Comparison of ENCODE assay signal across 27 cellular contexts in the genomic region with DNA sequence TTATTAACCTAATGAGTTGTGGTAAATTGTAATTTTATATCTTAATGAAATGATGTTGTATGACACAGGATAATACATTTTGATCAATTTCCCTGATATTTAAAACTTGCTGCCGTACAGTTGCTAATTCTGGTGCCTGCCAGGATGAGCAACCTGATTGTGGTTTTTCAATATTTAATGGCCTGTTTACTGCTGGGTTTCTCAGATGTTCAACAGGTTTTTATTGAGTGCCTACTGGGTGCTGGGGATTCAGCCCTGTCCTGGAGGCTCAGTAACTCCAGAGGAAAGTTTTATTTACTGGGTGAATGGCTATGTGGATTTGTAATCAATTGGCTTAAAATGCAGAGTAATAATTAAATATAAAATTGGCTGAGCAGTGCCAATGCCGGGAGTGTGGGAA.
"Had no signal": no experiment of that assay in that cellular context is flagged by ENCODE, and none has a peak within 500 bp of the region (broad histone marks: within the 10 kb centered on the region; RNA-seq: fewer than 3 reads in every experiment).

No MANE protein-coding gene starts in this region.

- DNase-seq: activated B cell treated with CpG ODN at 0.5 μM for 24 hours; activated CD4-positive, alpha-beta T cell treated with anti-CD3 and anti-CD28 coated beads, Interleukin-2, amount 50 U/mL, for 1 hour; activated CD4-positive, alpha-beta T cell treated with anti-CD3 and anti-CD28 coated beads, Interleukin-2, amount 50 U/mL, for 48 hours; activated CD8-positive, alpha-beta memory T cell treated with anti-CD3 and anti-CD28 coated beads for 24 hours; activated effector memory CD4-positive, alpha-beta T cell treated with Interleukin-2 at 50 U/mL for 16 hours; activated gamma-delta T cell treated with Interleukin-2 at 50 U/mL for 16 hours; activated naive CD4-positive, alpha-beta T cell treated with anti-CD3 and anti-CD28 coated beads, Interleukin-2, amount 50 U/mL, for 16 hours; activated naive CD4-positive, alpha-beta T cell treated with Interleukin-2 at 50 U/mL for 16 hours; activated T-cell treated with anti-CD3 and anti-CD28 coated beads, Interleukin-2, amount 50 U/mL, for 4 hours; amniotic stem cell; anterior cingulate cortex; body of pancreas; caudate nucleus; cortex of kidney; dermis blood vessel endothelial cell; effector CD4-positive, alpha-beta T cell; effector memory CD8-positive, alpha-beta T cell; esophagus squamous epithelium; foreskin melanocyte; head of caudate nucleus; hippocampal formation; T1000; WERI-Rb-1 had no signal

- H3K27ac ChIP-seq: body of pancreas, epithelial cell of prostate, esophagus squamous epithelium, gastroesophageal sphincter, WERI-Rb-1 had no signal

- H3K36me3 ChIP-seq: esophagus squamous epithelium, gastroesophageal sphincter, WERI-Rb-1 had no signal

- H3K4me3 ChIP-seq: body of pancreas, esophagus squamous epithelium, gastroesophageal sphincter had no signal

- H3K4me1 ChIP-seq: body of pancreas had no signal

- H3K9me3 ChIP-seq: body of pancreas, esophagus squamous epithelium, gastroesophageal sphincter had no signal

- H3K27me3 ChIP-seq: body of pancreas, gastroesophageal sphincter had no signal

- ATAC-seq: activated CD8-positive, alpha-beta T cell treated with anti-CD3 and anti-CD28 coated beads for 36 hours; activated T-cell treated with anti-CD3 and anti-CD28 coated beads, Interleukin-2, amount 50 U/mL, for 4 hours; activated T-helper 17 cell treated with anti-CD3 and anti-CD28 coated beads, Interleukin-2, amount 50 U/mL, for 72 hours; body of pancreas; effector memory CD8-positive, alpha-beta T cell; gastroesophageal sphincter had no signal
